Comparison of ENCODE assay signal across 24 cellular contexts in the genomic region with DNA sequence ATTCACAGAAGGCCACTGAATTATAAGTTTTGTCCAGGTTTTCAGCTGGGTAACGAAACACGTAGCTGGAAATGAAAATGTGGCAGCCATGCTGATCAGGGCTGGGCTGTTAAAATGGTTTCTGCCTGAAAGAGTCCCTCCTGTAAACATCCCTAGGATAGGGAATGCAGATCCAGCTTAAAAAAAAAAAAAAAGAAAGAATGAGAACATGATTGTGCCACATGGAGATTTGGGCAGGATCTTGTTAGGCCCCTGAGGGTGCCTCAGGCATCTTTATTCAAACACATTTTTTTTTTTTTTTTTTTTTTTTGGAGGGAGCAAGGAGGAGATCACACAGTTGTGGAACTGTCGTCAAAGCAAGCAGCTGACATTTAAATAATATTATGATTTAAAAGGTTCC.
A peak's percentile ranks its signal among the peaks of the same experiment; 100 is the strongest.
DNase-seq lines count a peak whose midpoint lies in the region; TF ChIP-seq lines count a peak whose summit lies in the region.
"Had no signal": no experiment of that assay in that cellular context is flagged by ENCODE, and none has a peak within 500 bp of the region (broad histone marks: within the 10 kb centered on the region; RNA-seq: fewer than 3 reads in every experiment).

No MANE protein-coding gene starts in this region.

- no peak overlapping the region for H3K9ac ChIP-seq in smooth muscle cell (ENCODE audit: low read depth)

- H3K4me2 ChIP-seq in smooth muscle cell = no peak overlapping the region

- no peak for TF ChIP-seq POLR2A in esophagus muscularis mucosa (IDR thresholded peaks at IDR 0.05; ENCODE audit: low read depth)

- WGBS in esophagus muscularis mucosa = 83% methylated on average over 3 of the region's 3 CpGs
- WGBS in smooth muscle cell (ENCODE audit: low lambda C conversion rate) = 94% methylated on average over 3 of the region's 3 CpGs

- H3K79me2 ChIP-seq in smooth muscle cell (ENCODE audit: low read depth) = no peaks in the 10 kb centered on the region

- H4K20me1 ChIP-seq in smooth muscle cell (ENCODE audit: low read depth) = no peaks in the 10 kb centered on the region

- no peaks in the 10 kb centered on the region for H3K9me3 ChIP-seq in esophagus muscularis mucosa
- no peaks in the 10 kb centered on the region for H3K9me3 ChIP-seq in smooth muscle cell (replicated peaks; ENCODE audit: low read depth)
- H3K9me3 ChIP-seq: colonic mucosa had no signal

- no peaks in the 10 kb centered on the region for H3F3A ChIP-seq in smooth muscle cell (ENCODE audit: low read depth)

- DNase-seq in ELR (ENCODE audit: low read depth) (peak; percentile 46), NCI-H460 (ENCODE audit: extremely low read depth, low read depth) (peak; percentile 38), esophagus muscularis mucosa (ENCODE audit: extremely low spot score) (peak; percentile 29), smooth muscle cell (lab: John Stamatoyannopoulos, UW; ENCODE audit: unreplicated experiment) (no peak), Ammon's horn (ENCODE audit: low spot score) (no peak), mesenteric fat pad (ENCODE audit: low spot score) (no peak), NCI-H187 (lab: John Stamatoyannopoulos, UW) (no peak)
- DNase-seq: activated CD4-positive, alpha-beta T cell treated with anti-CD3 and anti-CD28 coated beads for 48 hours; CD4-positive, alpha-beta T cell; colonic mucosa; DND-41; effector CD8-positive, alpha-beta T cell; kidney; left ventricle myocardium superior; naive thymus-derived CD4-positive, alpha-beta T cell; NCI-H1417 treated with DMSO at 0.1 percent for 48 hours; NCI-H2081; NCI-H748 treated with DMSO at 0.1 percent for 48 hours; nucleus accumbens; SHP77 treated with DMSO at 0.1 percent for 48 hours; stimulated activated naive B cell treated with anti-CD40 and anti-IgM and Interleukin-4, amounts not matched to agents 10 μg/mL and 1 μg/mL and 100 μg/mL, for 72 hours; T-helper 9 cell; WERI-Rb-1 had no signal

- intact Hi-C loops in esophagus muscularis mucosa (cut with DNase I) = no loop called here

- H3K4me1 ChIP-seq in esophagus muscularis mucosa (no peaks in the 10 kb centered on the region), smooth muscle cell (ENCODE audit: low read depth) (no peaks in the 10 kb centered on the region)
- H3K4me1 ChIP-seq: colonic mucosa had no signal

- TF ChIP-seq EP300 in esophagus muscularis mucosa (IDR thresholded peaks at IDR 0.05) = no peak

- H3K4me3 ChIP-seq in esophagus muscularis mucosa (no peak overlapping the region), smooth muscle cell (no peak overlapping the region)
- H3K4me3 ChIP-seq: colonic mucosa had no signal

- H2AFZ ChIP-seq in smooth muscle cell (ENCODE audit: low read depth) = no peak overlapping the region

- TF ChIP-seq CTCF in esophagus muscularis mucosa (IDR thresholded peaks at IDR 0.05) (no peak), smooth muscle cell (IDR thresholded peaks at IDR 0.05; ENCODE audit: borderline replicate concordance, insufficient read depth, poor library complexity, severe bottlenecking) (no peak)

- H3K36me3 ChIP-seq in esophagus muscularis mucosa (no peaks in the 10 kb centered on the region), smooth muscle cell (ENCODE audit: low read depth) (no peaks in the 10 kb centered on the region)
- H3K36me3 ChIP-seq: colonic mucosa, WERI-Rb-1 had no signal

- H3K27me3 ChIP-seq in esophagus muscularis mucosa (no peaks in the 10 kb centered on the region), smooth muscle cell (ENCODE audit: low read depth) (no peaks in the 10 kb centered on the region)
- H3K27me3 ChIP-seq: colonic mucosa had no signal

- H3K27ac ChIP-seq in esophagus muscularis mucosa (replicated peaks in 1 of 4) (no peak overlapping the region), smooth muscle cell (ENCODE audit: low read depth) (peak overlapping the region; percentile 76)
- H3K27ac ChIP-seq: colonic mucosa, epithelial cell of prostate, WERI-Rb-1 had no signal

Comparison
In these comparisons a context has a peak if more than half of its experiments do, and no peak if none do; other contexts are left out.
1. DNase-seq: peak in ELR (single experiment), NCI-H460 (single experiment) and esophagus muscularis mucosa (single experiment); none in smooth muscle cell (single experiment), Ammon's horn (single experiment), mesenteric fat pad (single experiment) and NCI-H187 (0 of 2).